In the genomic region with DNA sequence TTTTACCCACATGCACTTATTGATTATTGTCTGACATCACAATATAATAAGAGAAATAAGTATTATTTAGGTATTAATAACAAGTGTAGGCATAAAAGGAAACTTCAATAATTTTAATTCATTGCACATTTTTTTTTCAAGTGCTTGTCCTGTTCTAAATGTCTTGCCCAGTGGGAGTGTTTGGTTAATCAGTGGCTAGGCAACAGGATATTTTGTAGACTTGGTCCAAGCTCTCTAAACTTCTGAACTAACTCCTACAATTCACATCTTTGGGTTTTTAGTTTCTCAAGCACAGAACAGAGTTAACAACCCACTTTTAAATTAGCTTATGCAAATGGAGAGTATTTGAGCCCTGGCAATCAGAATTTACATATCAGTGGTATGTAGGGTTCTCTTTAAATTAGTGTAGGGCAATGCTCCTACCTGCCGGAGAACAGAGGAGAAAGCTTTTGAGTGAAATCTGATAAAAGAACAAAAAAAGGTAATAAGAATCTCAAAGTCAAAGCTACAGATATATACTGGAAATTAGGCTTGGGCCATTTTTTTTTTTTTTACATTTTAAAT, we compare ENCODE assay signal across 25 cellular contexts.
"Had no signal": no experiment of that assay in that cellular context is flagged by ENCODE, and none has a peak within 500 bp of the region (broad histone marks: within the 10 kb centered on the region; RNA-seq: fewer than 3 reads in every experiment).

No MANE protein-coding gene starts in this region.

- H3K27ac ChIP-seq: colonic mucosa, epithelial cell of prostate, gastrocnemius medialis, left lung, neutrophil, pancreas, right lobe of liver, thyroid gland, vagina had no signal

- H3K4me1 ChIP-seq: colonic mucosa, gastrocnemius medialis, left lung, pancreas, right lobe of liver, thyroid gland, vagina had no signal

- H3K4me1 Mint-ChIP-seq: immature natural killer cell; natural killer cell; stimulated activated naive B cell treated with anti-CD40 and anti-IgM and Interleukin-4, amounts not matched to agents 10 μg/mL and 1 μg/mL and 100 μg/mL, for 72 hours had no signal

- H3K9me3 ChIP-seq: colonic mucosa, gastrocnemius medialis, neutrophil, pancreas, right lobe of liver, thyroid gland, vagina had no signal

- H3K9me3 Mint-ChIP-seq: dendritic cell treated with granulocyte-macrophage colony-stimulating factor and Interleukin-4, amounts not matched to agents 40 ng/mL and 50 ng/mL, for 4 days; endodermal cell; stimulated activated naive CD8-positive, alpha-beta T cell treated with anti-CD3 and anti-CD28 coated beads, Interleukin-15, Interleukin-2, amounts not matched to agents 100 ng/mL and 50 ng/mL, for 24 hours had no signal

- H3K27me3 Mint-ChIP-seq: dendritic cell treated with granulocyte-macrophage colony-stimulating factor and Interleukin-4, amounts not matched to agents 40 ng/mL and 50 ng/mL, for 4 days; stimulated activated naive B cell treated with anti-CD40 and anti-IgM and Interleukin-4, amounts not matched to agents 10 μg/mL and 1 μg/mL and 100 μg/mL, for 72 hours; stimulated activated naive CD8-positive, alpha-beta T cell treated with anti-CD3 and anti-CD28 coated beads, Interleukin-15, Interleukin-2, amounts not matched to agents 100 ng/mL and 50 ng/mL, for 24 hours had no signal

- H3K4me3 Mint-ChIP-seq: dendritic cell treated with granulocyte-macrophage colony-stimulating factor and Interleukin-4, amounts not matched to agents 40 ng/mL and 50 ng/mL, for 4 days; endodermal cell; immature natural killer cell; natural killer cell; neural crest cell; stimulated activated naive B cell treated with anti-CD40 and anti-IgM and Interleukin-4, amounts not matched to agents 10 μg/mL and 1 μg/mL and 100 μg/mL, for 72 hours; stimulated activated naive CD8-positive, alpha-beta T cell treated with anti-CD3 and anti-CD28 coated beads, Interleukin-15, Interleukin-2, amounts not matched to agents 100 ng/mL and 50 ng/mL, for 24 hours had no signal

- H3K27me3 ChIP-seq: colonic mucosa, gastrocnemius medialis, left lung, neutrophil, pancreas, right lobe of liver, thyroid gland, vagina had no signal

- ATAC-seq: esophagus mucosa; gastrocnemius medialis; left lung; natural killer cell; pancreas; right lobe of liver; stimulated activated naive B cell treated with anti-CD40 and anti-IgM and Interleukin-4, amounts not matched to agents 10 μg/mL and 1 μg/mL and 100 μg/mL, for 72 hours had no signal

- H3K4me3 ChIP-seq: colonic mucosa, gastrocnemius medialis, left lung, pancreas, right lobe of liver, thyroid gland, vagina had no signal

- H3K36me3 ChIP-seq: colonic mucosa, gastrocnemius medialis, left lung, neutrophil, pancreas, right lobe of liver, thyroid gland, vagina had no signal

- H3K27ac Mint-ChIP-seq: dendritic cell treated with granulocyte-macrophage colony-stimulating factor and Interleukin-4, amounts not matched to agents 40 ng/mL and 50 ng/mL, for 4 days; endodermal cell; immature natural killer cell; natural killer cell; stimulated activated naive B cell treated with anti-CD40 and anti-IgM and Interleukin-4, amounts not matched to agents 10 μg/mL and 1 μg/mL and 100 μg/mL, for 72 hours; stimulated activated naive CD8-positive, alpha-beta T cell treated with anti-CD3 and anti-CD28 coated beads, Interleukin-15, Interleukin-2, amounts not matched to agents 100 ng/mL and 50 ng/mL, for 24 hours had no signal

- DNase-seq: colonic mucosa; effector CD8-positive, alpha-beta T cell; endodermal cell; foreskin fibroblast; gastrocnemius medialis; head of caudate nucleus; immature natural killer cell; left lung; mesenchymal stem cell; natural killer cell; pancreas; right lobe of liver; small intestine; stimulated activated CD4-positive, alpha-beta T cell treated with anti-CD3 and anti-CD28 coated beads, Interleukin-15, amount 100 ng/mL, for 24 hours; stimulated activated CD4-positive, alpha-beta T cell treated with anti-CD3 and anti-CD28 coated beads, Interleukin-2, amount 100 ng/mL, for 48 hours; stimulated activated naive B cell treated with anti-CD40 and anti-IgM and Interleukin-4, amounts not matched to agents 10 μg/mL and 1 μg/mL and 100 μg/mL, for 72 hours; thyroid gland; trophoblast cell had no signal
